Comparison of ENCODE assay signal across 12 cellular contexts in the genomic region with DNA sequence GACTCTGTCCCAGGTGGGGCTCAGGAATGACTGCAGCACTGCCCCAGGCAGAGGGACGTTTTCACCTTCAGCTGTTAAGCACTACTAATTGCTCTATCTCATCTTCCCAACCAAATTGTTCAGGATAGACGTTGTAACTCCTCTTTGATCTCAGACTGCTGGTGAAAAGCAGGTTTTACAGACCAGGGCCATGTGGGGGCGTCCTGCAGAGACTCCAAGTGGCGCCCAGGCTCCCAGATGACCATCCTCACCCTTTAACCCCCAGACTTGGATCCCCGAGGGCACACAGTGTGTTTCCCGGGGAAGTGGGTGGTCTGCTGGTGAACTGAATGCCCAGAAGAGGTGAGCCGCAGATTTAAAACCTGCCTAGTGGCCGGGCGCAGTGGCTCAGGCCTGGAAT. TPM values are rescaled to one million over a fixed set of nuclear protein-coding genes. Genes with fewer than 3 reads are reported as not detected.
A peak's percentile ranks its signal among the peaks of the same experiment; 100 is the strongest.
DNase-seq lines count a peak whose midpoint lies in the region; ATAC-seq, FAIRE-seq and TF ChIP-seq lines count a peak whose summit lies in the region.
"Had no signal": no experiment of that assay in that cellular context is flagged by ENCODE, and none has a peak within 500 bp of the region (broad histone marks: within the 10 kb centered on the region; RNA-seq: fewer than 3 reads in every experiment).

No MANE protein-coding gene starts in this region.

- POLR2A ChIA-PET in IMR-90 (lab: Charles Lee; ENCODE audit: unreplicated experiment) (no interaction called here), WTC11 (lab: Charles Lee) (no interaction called here), HepG2 (lab: Yijun Ruan, JAX) (no interaction called here)

- FAIRE-seq in HepG2 (lab: Jason Lieb, UNC): peak; percentile 12
- FAIRE-seq: endometrium had no signal

- peaks cover under 1% of the 10 kb centered on the region; the same call in 1 of the 2 replicates for H3K36me3 Mint-ChIP-seq in WTC11

- no peak overlapping the region for H4K8ac ChIP-seq in IMR-90 (ENCODE audit: low read depth in 2 of 2, low read length in 2 of 2)

- H3K4me2 ChIP-seq in DND-41 (ENCODE audit: insufficient read depth, low read length) (no peak overlapping the region), IMR-90 (ENCODE audit: low read depth, low read length) (no peak overlapping the region), HepG2 (ENCODE audit: low read depth, low read length) (no peak overlapping the region)

- no peaks in the 10 kb centered on the region; the same call in 1 of the 2 replicates for H4K20me1 ChIP-seq in DND-41 (ENCODE audit: insufficient read depth, low read length)
- no peaks in the 10 kb centered on the region for H4K20me1 ChIP-seq in IMR-90 (ENCODE audit: insufficient read depth, low read length)
- H4K20me1 ChIP-seq in HepG2 (ENCODE audit: insufficient read depth, low read length): no peaks in the 10 kb centered on the region

- no peak overlapping the region for H2BK15ac ChIP-seq in IMR-90 (ENCODE audit: low read depth, low read length)

- H3K14ac ChIP-seq in IMR-90 (replicated peaks; ENCODE audit: low read depth, low read length): no peak overlapping the region

- H3K36me3 ChIP-seq in DND-41 (ENCODE audit: insufficient read depth, low read length): no peaks in the 10 kb centered on the region
- no peaks in the 10 kb centered on the region for H3K36me3 ChIP-seq in IMR-90 (ENCODE audit: control insufficient read depth, insufficient read depth, low read length)
- no peaks in the 10 kb centered on the region for H3K36me3 ChIP-seq in HepG2 (replicated peaks in 1 of 2; ENCODE audit: control insufficient read depth in 1 of 2, insufficient read depth in 2 of 2, low read length in 2 of 2)
- no peaks in the 10 kb centered on the region for H3K36me3 ChIP-seq in heart left ventricle

- dilution Hi-C loops in IMR-90 (cut with HindIII; ENCODE audit: low sequenced_read_pairs, unreplicated experiment): no loop called here

- no peak overlapping the region for H3K4ac ChIP-seq in IMR-90 (ENCODE audit: low read depth, low read length)

- ATAC-seq in DND-41 (ENCODE audit: insufficient read depth, low read depth) (no peak), IMR-90 (ENCODE audit: low read depth) (no peak; the same call in 1 of the 2 replicates), WTC11 (peak; percentile 62), HepG2 (peak; percentile 73), heart left ventricle (no peak)
- ATAC-seq: left lobe of liver had no signal

- H3K79me1 ChIP-seq in IMR-90 (ENCODE audit: low read depth in 1 of 2, low read length in 2 of 2): no peaks in the 10 kb centered on the region

- peaks cover 21% of the 10 kb centered on the region for H3K4me1 Mint-ChIP-seq in WTC11
- H3K4me1 Mint-ChIP-seq: activated CD4-positive, alpha-beta T cell treated with anti-CD3 and anti-CD28 coated beads, Interleukin-2, amount 10 ng/mL, durations not matched to agents 24 days and 14 days had no signal

- H3K27me3 Mint-ChIP-seq in WTC11 (ENCODE audit: low read depth): no peaks in the 10 kb centered on the region

- peaks cover 34% of the 10 kb centered on the region for H3K27me3 ChIP-seq in DND-41 (ENCODE audit: insufficient read depth, low read length, poor library complexity)
- H3K27me3 ChIP-seq in IMR-90 (ENCODE audit: control insufficient read depth, insufficient read depth, low read length): peaks cover 38% of the 10 kb centered on the region
- peaks cover 5 to 21% of the 10 kb centered on the region in 2 experiments for H3K27me3 ChIP-seq in HepG2 (ENCODE audit: control insufficient read depth in 1 of 2, insufficient read depth in 2 of 2, low read length in 2 of 2)
- no peaks in the 10 kb centered on the region for H3K27me3 ChIP-seq in heart left ventricle

- in situ Hi-C loops in IMR-90 (cut with MboI; ENCODE audit: low sequenced_read_pairs): no loop called here
- in situ Hi-C loops in HepG2 (cut with HindIII; ENCODE audit: extremely low pct_ligation_motif_present, low pct_unique_long_range_greater_than_20kb): no loop called here

- TF ChIP-seq EP300 in HepG2 (IDR thresholded peaks at IDR 0.05; ENCODE audit: low read depth in 2 of 2, low read length in 2 of 2) (no peak), HepG2 (CRISPR knock-in tag; IDR thresholded peaks at IDR 0.05; ENCODE audit: borderline replicate concordance) (no peak)

- H2AK5ac ChIP-seq in IMR-90 (ENCODE audit: low read depth, low read length): no peak overlapping the region

- CTCF ChIA-PET in IMR-90 (lab: Yijun Ruan, JAX): no interaction called here
- CTCF ChIA-PET in WTC11 (lab: Charles Lee): interaction anchor here (0.9 to 2.1 kb wide), 3 partner anchors 24 to 84 kb away, joined by 3 to 5 read pairs (median 5); a partner anchor contains a TSS
- CTCF ChIA-PET in HepG2 (lab: Yijun Ruan, JAX; ENCODE audit: low intra/inter-chr PET ratio, low total read pairs): no interaction called here

- H3K56ac ChIP-seq in IMR-90 (ENCODE audit: extremely low read depth, insufficient read depth, low read length): no peak overlapping the region

- H3K9ac ChIP-seq in DND-41 (ENCODE audit: low read depth, low read length) (no peak overlapping the region), IMR-90 (ENCODE audit: low read depth, low read length) (no peak overlapping the region), HepG2 (ENCODE audit: insufficient read depth, low read depth, low read length) (no peak overlapping the region)

- H3K4me3 Mint-ChIP-seq in WTC11: no peak overlapping the region
- H3K4me3 Mint-ChIP-seq: activated CD4-positive, alpha-beta T cell treated with anti-CD3 and anti-CD28 coated beads, Interleukin-2, amount 10 ng/mL, durations not matched to agents 24 days and 14 days had no signal

- H2AK9ac ChIP-seq in IMR-90 (replicated peaks; ENCODE audit: low read depth, low read length, poor library complexity): no peak overlapping the region

- H4K91ac ChIP-seq in IMR-90 (ENCODE audit: insufficient read depth, low read depth, low read length): no peak overlapping the region

- H3K23ac ChIP-seq in IMR-90 (ENCODE audit: low read depth, low read length): no peak overlapping the region

- H2BK120ac ChIP-seq in IMR-90 (ENCODE audit: low read depth, low read length): no peak overlapping the region

- no TSS peak for BruUV-seq in IMR-90 (replicated peaks; lab: Mats Ljungman, UMichigan)
- BruUV-seq in HepG2 (replicated peaks; lab: Mats Ljungman, UMichigan): no TSS peak

- H3K79me2 ChIP-seq in DND-41 (ENCODE audit: insufficient read depth, low read length) (no peaks in the 10 kb centered on the region), HepG2 (ENCODE audit: insufficient read depth, low read length) (no peaks in the 10 kb centered on the region)

- TF ChIP-seq CTCF in DND-41 (IDR thresholded peaks at IDR 0.05; ENCODE audit: borderline replicate concordance, extremely low read depth, low read length, poor library complexity, severe bottlenecking) (peak; percentile 40), IMR-90 (conservative IDR thresholded peaks at IDR 0.05; ENCODE audit: low read depth, low read length) (peak; percentile 23; the same call in 1 of the 2 replicates), WTC11 (IDR thresholded peaks at IDR 0.05) (peak; percentile 18; the same call in 1 of the 2 replicates), HepG2 (CRISPR knock-in tag; IDR thresholded peaks at IDR 0.05) (peak; percentile 65), heart left ventricle (IDR thresholded peaks at IDR 0.05) (no peak)

- H2AFZ ChIP-seq in DND-41 (ENCODE audit: low read depth, low read length) (no peak overlapping the region), IMR-90 (replicated peaks; ENCODE audit: low read length, poor library complexity) (no peak overlapping the region), HepG2 (ENCODE audit: low read length) (no peak overlapping the region)

- no peaks in the 10 kb centered on the region for H3K4me1 ChIP-seq in DND-41 (ENCODE audit: insufficient read depth, low read length)
- 0 out of 2 replicates have a peak, but pooled peaks cover 2% of the 10 kb centered on the region for H3K4me1 ChIP-seq in IMR-90 (ENCODE audit: control insufficient read depth, insufficient read depth, low read length)
- H3K4me1 ChIP-seq in HepG2 (ENCODE audit: insufficient read depth, low read length): peaks cover 29% of the 10 kb centered on the region
- H3K4me1 ChIP-seq in heart left ventricle: peaks cover 0 to 14% (median 7%) of the 10 kb centered on the region in 12 donors

- TF ChIP-seq POLR2A in IMR-90 (IDR thresholded peaks at IDR 0.05; ENCODE audit: low read depth, low read length) (no peak), HepG2 (IDR thresholded peaks at IDR 0.05; ENCODE audit: insufficient read depth in 1 of 2, low read depth in 2 of 2, low read length in 2 of 2) (no peak), heart left ventricle (IDR thresholded peaks at IDR 0.05) (no peak)

- TF ChIP-seq RAD21 in IMR-90 (IDR thresholded peaks at IDR 0.05; ENCODE audit: low read length) (no peak), HepG2 (CRISPR knock-in tag; IDR thresholded peaks at IDR 0.05) (no peak; the same call in 1 of the 2 replicates)

- no peak overlapping the region for H4K5ac ChIP-seq in IMR-90 (ENCODE audit: low read depth, low read length)

- DNase-seq in DND-41: no peak
- no peak for DNase-seq in IMR-90
- peak; percentile 64 for DNase-seq in WTC11 (ENCODE audit: low spot score)
- DNase-seq in HepG2 (ENCODE audit: low spot score): no peak
- no peak for DNase-seq in posterior vena cava (ENCODE audit: low spot score)
- DNase-seq in heart left ventricle: no peak
- DNase-seq in SK-N-DZ (ENCODE audit: low spot score): no peak
- no peak for DNase-seq in NCI-H524 (lab: John Stamatoyannopoulos, UW)
- DNase-seq: activated CD4-positive, alpha-beta T cell treated with anti-CD3 and anti-CD28 coated beads, Interleukin-2, amount 10 ng/mL, durations not matched to agents 24 days and 14 days; MV-4-11 had no signal

- H2BK5ac ChIP-seq in IMR-90 (ENCODE audit: low read depth, low read length, poor library complexity, severe bottlenecking): no peak overlapping the region

- H3K27ac ChIP-seq in DND-41 (ENCODE audit: low read length) (no peak overlapping the region), IMR-90 (ENCODE audit: insufficient read depth, low read length) (no peak overlapping the region), HepG2 (ENCODE audit: extremely low read length, insufficient read depth, low read length) (no peak overlapping the region), heart left ventricle (no peak overlapping the region)

- WGBS in IMR-90 (ENCODE audit: extremely low coverage in 2 of 2, insufficient read length in 1 of 2), 2 experiments: 0% methylated on average over 1 of the region's 9 CpGs; no CpG with 5 or more reads in 1 of the 2 experiments
- 36% methylated on average over 8 of the region's 9 CpGs for WGBS in HepG2 (ENCODE audit: low lambda C conversion rate)
- 54 to 64% (median 58%) methylated on average over 9 of the region's 9 CpGs for WGBS in heart left ventricle, 4 donors

- H3K9me1 ChIP-seq in IMR-90 (ENCODE audit: insufficient read depth, low read length): no peaks in the 10 kb centered on the region

- no peaks in the 10 kb centered on the region for H3K9me3 Mint-ChIP-seq in WTC11
- H3K9me3 Mint-ChIP-seq: activated CD4-positive, alpha-beta T cell treated with anti-CD3 and anti-CD28 coated beads, Interleukin-2, amount 10 ng/mL, durations not matched to agents 24 days and 14 days had no signal

- no peak overlapping the region for H2BK20ac ChIP-seq in IMR-90 (ENCODE audit: low read depth, low read length)

- H3K9me3 ChIP-seq in DND-41 (ENCODE audit: insufficient read depth, low read length, severe bottlenecking) (no peaks in the 10 kb centered on the region), IMR-90 (ENCODE audit: control insufficient read depth, insufficient read depth, low read length) (no peaks in the 10 kb centered on the region), HepG2 (ENCODE audit: low read length) (no peaks in the 10 kb centered on the region), heart left ventricle (no peaks in the 10 kb centered on the region)

- H3K4me3 ChIP-seq in DND-41 (ENCODE audit: low read depth in 1 of 2, low read length in 2 of 2) (no peak overlapping the region), IMR-90 (ENCODE audit: insufficient read depth, low read depth, low read length) (no peak overlapping the region), HepG2 (replicated peaks in 1 of 3; ENCODE audit: insufficient read depth in 1 of 3, low read depth in 2 of 3, low read length in 3 of 3) (no peak overlapping the region), heart left ventricle (no peak overlapping the region)

- intact Hi-C loops in IMR-90 (cut with micrococcal nuclease) (no loop called here), HepG2 (cut with micrococcal nuclease; ENCODE audit: unreplicated experiment) (no loop called here), posterior vena cava (cut with DNase I) (no loop called here), heart left ventricle (cut with DNase I) (no loop called here)

- no peak overlapping the region for H3K27ac Mint-ChIP-seq in WTC11
- H3K27ac Mint-ChIP-seq: activated CD4-positive, alpha-beta T cell treated with anti-CD3 and anti-CD28 coated beads, Interleukin-2, amount 10 ng/mL, durations not matched to agents 24 days and 14 days had no signal

- no peak overlapping the region for H3K18ac ChIP-seq in IMR-90 (ENCODE audit: low read depth, low read length)

RNA-seq across cellular contexts. Expression of a gene that starts 23.9 kb away (rescaled TPM):
- total RNA-seq in IMR-90 (2012; rRNA removed): 44.4 and 47.2 TPM in 2 replicates
- 33.8 and 38.1 TPM in 2 replicates for polyA plus RNA-seq in IMR-90 (2012; rRNA removed)
- polyA plus RNA-seq in IMR-90 (2012; cell fraction: cytosol; rRNA removed): 27.3 and 43.5 TPM in 2 replicates
- polyA plus RNA-seq in IMR-90 (2012; cell fraction: nucleus; rRNA removed; ENCODE audit: low replicate concordance): 13.3 and 24.4 TPM in 2 replicates
- 49.0 to 58.6 TPM (median 53.9 TPM) in 3 replicates for total RNA-seq in WTC11 (2021)
- 21.4 and 22.2 TPM in 2 replicates for total RNA-seq in HepG2 (2016; rRNA removed; fragmentation: Illumina TruSeq; extraction: Trizol)
- 5.0 and 5.9 TPM in 2 replicates for total RNA-seq in HepG2 (2016; cell fraction: cytosol; rRNA removed; fragmentation: Illumina TruSeq; extraction: Trizol; ENCODE audit: low read depth)
- 20.6 and 22.3 TPM in 2 replicates for total RNA-seq in HepG2 (2016; cell fraction: insoluble cytoplasmic fraction; rRNA removed; fragmentation: Illumina TruSeq; extraction: Trizol)
- total RNA-seq in HepG2 (2016; cell fraction: membrane; rRNA removed; fragmentation: Illumina TruSeq; extraction: Trizol): 13.7 and 13.9 TPM in 2 replicates
- 9.1 and 12.1 TPM in 2 replicates for total RNA-seq in HepG2 (2016; cell fraction: nucleus; rRNA removed; fragmentation: Illumina TruSeq; extraction: Trizol)
- 14.2 and 14.9 TPM in 2 replicates for polyA plus RNA-seq in HepG2 (2011; rRNA removed)
- 16.0 and 16.7 TPM in 2 replicates for polyA plus RNA-seq in HepG2 (2011; cell fraction: cytosol; rRNA removed)
- 7.8 and 9.6 TPM in 2 replicates for polyA plus RNA-seq in HepG2 (2011; cell fraction: nucleus; rRNA removed)
- 10.4 and 12.8 TPM in 2 replicates for polyA plus RNA-seq in HepG2 (2012)
- 3.2 TPM in 2 replicates for polyA plus RNA-seq in HepG2 (2016; cell fraction: cytosol; fragmentation: Illumina TruSeq; extraction: Trizol; ENCODE audit: low read depth)
- 20.0 and 20.2 TPM in 2 replicates for polyA plus RNA-seq in HepG2 (2016; cell fraction: insoluble cytoplasmic fraction; fragmentation: Illumina TruSeq; extraction: Trizol; ENCODE audit: low read depth)
- 7.0 and 7.9 TPM in 2 replicates for polyA plus RNA-seq in HepG2 (2016; cell fraction: membrane; fragmentation: Illumina TruSeq; extraction: Trizol; ENCODE audit: low read depth)
- 15.0 and 15.1 TPM in 2 replicates for polyA plus RNA-seq in HepG2 (2016; cell fraction: nucleus; fragmentation: Illumina TruSeq; extraction: Trizol; ENCODE audit: insufficient read depth, low read depth)
- polyA minus RNA-seq in HepG2 (2011; rRNA and poly(A)+ RNA removed; ENCODE audit: low replicate concordance): 21.5 and 78.8 TPM in 2 replicates
- polyA minus RNA-seq in HepG2 (2011; cell fraction: cytosol; rRNA and poly(A)+ RNA removed): 8.5 and 9.1 TPM in 2 replicates
- 8.6 and 9.7 TPM in 2 replicates for polyA minus RNA-seq in HepG2 (2011; cell fraction: nucleus; rRNA and poly(A)+ RNA removed)
- 10 to 100 TPM; 15.8 to 19.4 TPM for total RNA-seq in posterior vena cava
- 10 to 100 TPM in 6 of 9 donors, 1 to 10 TPM in 3; 8.9 to 24.4 (median 10.2) TPM for total RNA-seq in heart left ventricle
- 10 to 100 TPM in 1 of 2 donors, 1 to 10 TPM in 1; 8.5 to 18.7 TPM for polyA plus RNA-seq in heart left ventricle
- 33.7 and 36.9 TPM in 2 replicates for polyA plus RNA-seq in SK-N-DZ (2014; cell fraction: cytosol; rRNA removed)
- polyA plus RNA-seq in SK-N-DZ (2014; cell fraction: nucleus; rRNA removed): 16.7 and 26.1 TPM in 2 replicates

RNA-seq across cellular contexts. Expression of a gene that starts 43.5 kb away (rescaled TPM):
- total RNA-seq in IMR-90 (2012; rRNA removed) (25.6 and 33.9 TPM in 2 replicates), WTC11 (2021) (62.2 to 75.1 TPM (median 64.1 TPM) in 3 replicates), HepG2 (2016; rRNA removed; fragmentation: Illumina TruSeq; extraction: Trizol) (27.3 and 29.9 TPM in 2 replicates), posterior vena cava (10 to 100 TPM; 53.7 to 55.3 TPM), heart left ventricle (10 to 100 TPM; 32.2 to 53.1 (median 40.7) TPM)
- polyA plus RNA-seq in IMR-90 (2012; rRNA removed) (37.2 and 46.4 TPM in 2 replicates), HepG2 (2011; rRNA removed) (45.2 and 48.0 TPM in 2 replicates), heart left ventricle (10 to 100 TPM; 15.8 to 28.0 TPM)
- 18.8 and 31.7 TPM in 2 replicates for polyA plus RNA-seq in IMR-90 (2012; cell fraction: cytosol; rRNA removed)
- polyA plus RNA-seq in IMR-90 (2012; cell fraction: nucleus; rRNA removed; ENCODE audit: low replicate concordance): 64.7 and 95.6 TPM in 2 replicates
- 68.7 and 75.4 TPM in 2 replicates for total RNA-seq in HepG2 (2016; cell fraction: cytosol; rRNA removed; fragmentation: Illumina TruSeq; extraction: Trizol; ENCODE audit: low read depth)
- total RNA-seq in HepG2 (2016; cell fraction: insoluble cytoplasmic fraction; rRNA removed; fragmentation: Illumina TruSeq; extraction: Trizol): 26.9 and 30.3 TPM in 2 replicates
- 22.7 and 22.8 TPM in 2 replicates for total RNA-seq in HepG2 (2016; cell fraction: membrane; rRNA removed; fragmentation: Illumina TruSeq; extraction: Trizol)
- total RNA-seq in HepG2 (2016; cell fraction: nucleus; rRNA removed; fragmentation: Illumina TruSeq; extraction: Trizol): 29.3 and 30.4 TPM in 2 replicates
- polyA plus RNA-seq in HepG2 (2011; cell fraction: cytosol; rRNA removed): 32.6 and 45.4 TPM in 2 replicates
- polyA plus RNA-seq in HepG2 (2011; cell fraction: nucleus; rRNA removed): 60.5 and 68.2 TPM in 2 replicates
- 18.1 and 18.8 TPM in 2 replicates for polyA plus RNA-seq in HepG2 (2012)
- 1.4 and 2.3 TPM in 2 replicates for polyA plus RNA-seq in HepG2 (2016; cell fraction: cytosol; fragmentation: Illumina TruSeq; extraction: Trizol; ENCODE audit: low read depth)
- polyA plus RNA-seq in HepG2 (2016; cell fraction: insoluble cytoplasmic fraction; fragmentation: Illumina TruSeq; extraction: Trizol; ENCODE audit: low read depth): 18.5 and 22.6 TPM in 2 replicates
- polyA plus RNA-seq in HepG2 (2016; cell fraction: membrane; fragmentation: Illumina TruSeq; extraction: Trizol; ENCODE audit: low read depth): 5.3 and 7.1 TPM in 2 replicates
- 38.7 and 39.4 TPM in 2 replicates for polyA plus RNA-seq in HepG2 (2016; cell fraction: nucleus; fragmentation: Illumina TruSeq; extraction: Trizol; ENCODE audit: insufficient read depth, low read depth)
- 94.3 and 206 TPM in 2 replicates for polyA minus RNA-seq in HepG2 (2011; rRNA and poly(A)+ RNA removed; ENCODE audit: low replicate concordance)
- 31.2 and 40.4 TPM in 2 replicates for polyA minus RNA-seq in HepG2 (2011; cell fraction: cytosol; rRNA and poly(A)+ RNA removed)
- polyA minus RNA-seq in HepG2 (2011; cell fraction: nucleus; rRNA and poly(A)+ RNA removed): 59.9 and 69.0 TPM in 2 replicates
- 26.0 and 32.0 TPM in 2 replicates for polyA plus RNA-seq in SK-N-DZ (2014; cell fraction: cytosol; rRNA removed)
- polyA plus RNA-seq in SK-N-DZ (2014; cell fraction: nucleus; rRNA removed): 41.6 and 60.5 TPM in 2 replicates

Comparison
In these comparisons a context has a peak if more than half of its experiments do, and no peak if none do; other contexts are left out.
1. ATAC-seq: peak in WTC11 (single experiment) and HepG2 (single experiment); none in DND-41 (single experiment), IMR-90 (single experiment) and heart left ventricle (0 of 4).
2. CTCF ChIP-seq: peak in DND-41 (single experiment), IMR-90 (single experiment), WTC11 (single experiment) and HepG2 (single experiment); none in heart left ventricle (0 of 12).